Comparison of ENCODE assay signal across 20 cellular contexts in the genomic region with DNA sequence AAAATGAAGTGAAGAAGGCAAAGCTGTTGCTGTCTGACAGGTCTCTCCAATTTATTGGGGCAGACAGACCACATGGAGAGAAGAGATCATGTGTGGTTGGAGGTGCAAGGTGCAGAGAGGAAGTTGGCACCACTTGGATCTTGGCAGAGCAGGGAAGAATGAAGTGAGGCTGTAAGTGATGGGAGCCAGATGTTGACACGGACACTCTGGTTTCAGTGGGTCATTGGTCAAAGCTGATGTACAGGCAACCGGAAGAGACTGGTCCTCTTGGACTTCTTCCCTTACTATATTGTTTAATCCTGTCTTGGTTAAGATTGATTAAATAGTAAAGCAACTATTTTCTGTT. TPM values are rescaled to one million over a fixed set of nuclear protein-coding genes. Genes with fewer than 3 reads are reported as not detected.
A peak's percentile ranks its signal among the peaks of the same experiment; 100 is the strongest.
DNase-seq lines count a peak whose midpoint lies in the region; ATAC-seq and TF ChIP-seq lines count a peak whose summit lies in the region.
"Had no signal": no experiment of that assay in that cellular context is flagged by ENCODE, and none has a peak within 500 bp of the region (broad histone marks: within the 10 kb centered on the region; RNA-seq: fewer than 3 reads in every experiment).

No MANE protein-coding gene starts in this region.

- H3K4me3 ChIP-seq in adipocyte (ENCODE audit: low read length), result no peak overlapping the region
- H3K4me3 ChIP-seq in thyroid gland (replicated peaks in 1 of 3), result no peak overlapping the region
- no peak overlapping the region for H3K4me3 ChIP-seq in endodermal cell (ENCODE audit: low read length)
- H3K4me3 ChIP-seq: sigmoid colon, suprapubic skin had no signal

- no peak for TF ChIP-seq CTCF in thyroid gland (IDR thresholded peaks at IDR 0.05)
- no peak for TF ChIP-seq CTCF in endodermal cell (conservative IDR thresholded peaks at IDR 0.05)

- ATAC-seq in HG02571 (IDR thresholded peaks at IDR 0.05; ENCODE audit: unreplicated experiment), result no peak
- ATAC-seq: foreskin keratinocyte; HCT116; naive thymus-derived CD4-positive, alpha-beta T cell; Right ventricle myocardium inferior had no signal

- DNase-seq in Daoy (ENCODE audit: low read depth) (peak; percentile 36), adipocyte (ENCODE audit: low read depth) (peak; percentile 51), fibroblast of the conjunctiva (ENCODE audit: low read depth) (peak; percentile 49), thyroid gland (peak; percentile 26 to 64), SKM-1 treated with dmso at 0.1 percent for 144 hours (lab: John Stamatoyannopoulos, UW; ENCODE audit: unreplicated experiment) (no peak), endodermal cell (no peak)
- DNase-seq: activated CD4-positive, alpha-beta T cell treated with anti-CD3 and anti-CD28 coated beads for 1 hour; activated CD8-positive, alpha-beta memory T cell treated with anti-CD3 and anti-CD28 coated beads for 24 hours; activated naive CD4-positive, alpha-beta T cell treated with anti-CD3 and anti-CD28 coated beads, Interleukin-2, amount 50 U/mL, for 16 hours; activated T-cell treated with anti-CD3 and anti-CD28 coated beads, Interleukin-2, amount 50 U/mL, for 48 hours; foreskin keratinocyte; hypothalamus; naive thymus-derived CD4-positive, alpha-beta T cell; NCI-H1436; NCI-H526 treated with DMSO at 0.1 percent for 48 hours; sigmoid colon had no signal

- intact Hi-C loops in thyroid gland (cut with DNase I), result no loop called here

- H3K9ac ChIP-seq in adipocyte (ENCODE audit: low read length) (no peak overlapping the region), endodermal cell (ENCODE audit: extremely low read depth, low read length, poor library complexity, severe bottlenecking) (no peak overlapping the region)

- H3K36me3 Mint-ChIP-seq in endodermal cell (ENCODE audit: low read depth), result no peaks in the 10 kb centered on the region
- H3K36me3 Mint-ChIP-seq: naive thymus-derived CD4-positive, alpha-beta T cell had no signal

- H3K27me3 ChIP-seq in adipocyte (replicated peaks; ENCODE audit: control insufficient read depth, insufficient read depth, low read length) (no peaks in the 10 kb centered on the region), thyroid gland (no peaks in the 10 kb centered on the region), endodermal cell (ENCODE audit: control insufficient read depth, insufficient read depth, low read length, poor library complexity, severe bottlenecking) (no peaks in the 10 kb centered on the region)
- H3K27me3 ChIP-seq: foreskin keratinocyte, sigmoid colon, suprapubic skin had no signal

- no peak overlapping the region for H3K27ac Mint-ChIP-seq in endodermal cell

- WGBS in thyroid gland, 2 donors, result 34 to 85% methylated on average over 2 of the region's 2 CpGs
- 93 to 97% methylated on average over 2 of the region's 2 CpGs for WGBS in endodermal cell (ENCODE audit: insufficient coverage in 1 of 2, insufficient read length in 1 of 2), 2 experiments

- peaks cover 29% of the 10 kb centered on the region for H3K4me1 Mint-ChIP-seq in endodermal cell

- TF ChIP-seq POLR2A in thyroid gland (IDR thresholded peaks at IDR 0.05), result no peak

- no peaks in the 10 kb centered on the region for H3K9me3 Mint-ChIP-seq in endodermal cell
- H3K9me3 Mint-ChIP-seq: naive thymus-derived CD4-positive, alpha-beta T cell had no signal

- H3K4me3 Mint-ChIP-seq in endodermal cell, result no peak overlapping the region
- H3K4me3 Mint-ChIP-seq: naive thymus-derived CD4-positive, alpha-beta T cell had no signal

- H3K9me3 ChIP-seq in adipocyte (ENCODE audit: control insufficient read depth, low read length) (no peaks in the 10 kb centered on the region), thyroid gland (no peaks in the 10 kb centered on the region), endodermal cell (ENCODE audit: control insufficient read depth, low read length) (no peaks in the 10 kb centered on the region)
- H3K9me3 ChIP-seq: sigmoid colon, suprapubic skin had no signal

- H3K27me3 Mint-ChIP-seq in endodermal cell (ENCODE audit: insufficient read depth), result no peaks in the 10 kb centered on the region

- peaks cover 25% of the 10 kb centered on the region for H3K4me1 ChIP-seq in adipocyte (ENCODE audit: control insufficient read depth, insufficient read depth, low read length)
- H3K4me1 ChIP-seq in thyroid gland, result peaks cover 32 to 50% of the 10 kb centered on the region in 2 donors
- H3K4me1 ChIP-seq in endodermal cell (ENCODE audit: control insufficient read depth, insufficient read depth, low read length), result peaks cover 3% of the 10 kb centered on the region

- H3K27ac ChIP-seq in thyroid gland, result peak overlapping the region; percentile 75 to 83 (median 81)
- H3K27ac ChIP-seq in endodermal cell (ENCODE audit: low read depth, low read length), result no peak overlapping the region
- H3K27ac ChIP-seq: foreskin keratinocyte, sigmoid colon, suprapubic skin had no signal

- H3K36me3 ChIP-seq in adipocyte (ENCODE audit: control insufficient read depth, insufficient read depth, low read length, severe bottlenecking) (no peaks in the 10 kb centered on the region), thyroid gland (no peaks in the 10 kb centered on the region), endodermal cell (ENCODE audit: control insufficient read depth, insufficient read depth, low read length) (no peaks in the 10 kb centered on the region)
- H3K36me3 ChIP-seq: sigmoid colon, suprapubic skin had no signal

RNA-seq across cellular contexts. Expression of gene NENF, which starts 49.3 kb away (rescaled TPM):
- total RNA-seq in Daoy (2014; rRNA removed; shearing (Covaris generic)), result 77.8 and 85.5 TPM in 2 replicates
- total RNA-seq in thyroid gland, result 100 to 1,000 TPM in 3 of 4 donors, 10 to 100 TPM in 1; 42.4 to 181 (median 122) TPM
- 10 to 100 TPM; 27.0 to 35.3 TPM for total RNA-seq in endodermal cell
- 22.5 TPM for polyA plus RNA-seq in endodermal cell (2013, experiment 1 of 2)
- polyA plus RNA-seq in endodermal cell (2013, experiment 2 of 2), result 20.2 TPM

Comparison
In these comparisons a context has a peak if more than half of its experiments do, and no peak if none do; other contexts are left out.
1. DNase-seq: peak in Daoy (single experiment), adipocyte (single experiment), fibroblast of the conjunctiva (single experiment) and thyroid gland (2 of 2); none in SKM-1 treated with dmso at 0.1 percent for 144 hours (single experiment) and endodermal cell (single experiment).